ENCODE assay signal across 8 cellular contexts in the genomic region with DNA sequence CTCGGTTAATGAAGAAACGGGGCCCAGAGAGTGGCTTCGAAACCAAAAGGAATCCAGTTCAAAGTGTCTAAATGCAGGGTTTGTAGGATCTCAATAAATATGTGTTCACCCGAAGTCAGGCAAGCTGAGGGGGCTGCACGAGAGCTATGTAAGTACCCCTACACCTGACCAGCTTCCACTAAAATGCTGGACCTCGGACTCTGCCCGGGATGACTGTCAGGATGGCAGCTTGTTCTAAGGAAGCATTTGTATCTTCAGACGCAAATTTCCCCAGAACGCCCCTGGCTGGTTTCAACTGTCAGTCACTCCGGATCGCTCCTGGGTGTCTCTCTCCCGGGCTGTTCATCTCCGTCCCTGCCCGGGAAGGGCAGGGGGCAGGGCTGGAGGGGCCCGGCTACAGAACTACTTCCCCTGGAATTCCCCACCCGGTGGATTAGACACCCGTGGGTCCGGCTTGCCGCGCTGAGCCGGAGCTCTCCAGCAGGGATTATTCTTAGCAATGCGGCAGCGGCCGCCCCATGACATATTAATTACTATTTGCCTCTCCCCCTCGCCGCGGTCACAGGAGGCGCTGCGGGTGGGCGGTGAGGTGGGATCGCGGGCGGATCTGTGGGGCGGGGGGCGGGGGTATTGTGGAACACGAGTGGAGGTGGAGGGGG.
DNase-seq lines count a peak whose midpoint lies in the region; FAIRE-seq and TF ChIP-seq lines count a peak whose summit lies in the region.

No MANE protein-coding gene starts in this region.

- no peak for FAIRE-seq in H54 (lab: Jason Lieb, UNC)

- H3K27me3 ChIP-seq in esophagus (ENCODE audit: control insufficient read depth in 1 of 2, insufficient read depth in 2 of 2, low read length in 2 of 2) = no peaks in the 10 kb centered on the region

- TF ChIP-seq CTCF in AG09309 (IDR thresholded peaks at IDR 0.05; ENCODE audit: control insufficient read depth, insufficient read depth, low read depth, low read length, missing control alignments) = no peak
- TF ChIP-seq CTCF in nephron (IDR thresholded peaks at IDR 0.05; ENCODE audit: unreplicated experiment in 3 of 3) = no peak

- peak overlapping the region; percentile 91 to 96 for H3K27ac ChIP-seq in esophagus (ENCODE audit: low read depth in 2 of 2, low read length in 1 of 2)

- H3K4me3 Mint-ChIP-seq in nephron = peak overlapping the region; percentile 78 to 92 (median 80)

- peaks cover 0 to 2% of the 10 kb centered on the region in 2 donors for H3K4me1 ChIP-seq in esophagus (ENCODE audit: control insufficient read depth in 2 of 2, insufficient read depth in 2 of 2, low read length in 1 of 2)

- 3 to 4% methylated on average over 36 of the region's 36 CpGs for WGBS in esophagus, 2 donors

- H3K9me3 Mint-ChIP-seq in nephron = peaks cover 3% of the 10 kb centered on the region

- H3K27ac Mint-ChIP-seq in nephron = peak overlapping the region in 2 of 3 experiments; percentile 17 to 84

- H3K27me3 Mint-ChIP-seq in nephron (ENCODE audit: low read depth) = peaks cover 63% of the 10 kb centered on the region

- H3K9me3 ChIP-seq in esophagus (ENCODE audit: control insufficient read depth in 2 of 2, insufficient read depth in 1 of 2, low read depth in 1 of 2, low read length in 1 of 2) = no peaks in the 10 kb centered on the region

- H3K4me1 Mint-ChIP-seq in nephron = peaks cover 17% of the 10 kb centered on the region

- no peaks in the 10 kb centered on the region for H3K36me3 ChIP-seq in esophagus (ENCODE audit: control insufficient read depth in 2 of 2, insufficient read depth in 2 of 2, low read length in 1 of 2)

- no peak for TF ChIP-seq POLR2A in H54 (IDR thresholded peaks at IDR 0.05; ENCODE audit: low read depth, low read length)

- H3K36me3 Mint-ChIP-seq in nephron (ENCODE audit: low read depth) = peaks cover 10% of the 10 kb centered on the region

- DNase-seq in AG09309 (ENCODE audit: low read depth) = no peak
- DNase-seq in NCI-H146 treated with DMSO at 0.1 percent for 48 hours (lab: John Stamatoyannopoulos, UW; ENCODE audit: unreplicated experiment) = peak; percentile 60
- no peak for DNase-seq in iPS-NIHi11 (ENCODE audit: low spot score)
- no peak for DNase-seq in H4 (ENCODE audit: low spot score)
- no peak for DNase-seq in T-helper 9 cell
- no peak for DNase-seq in H54 (ENCODE audit: insufficient read length, low spot score)

- H3K4me3 ChIP-seq in AG09309 (ENCODE audit: control insufficient read depth, low read depth, low read length) (peak overlapping the region; percentile 22), esophagus (ENCODE audit: low read depth in 1 of 2, low read length in 2 of 2) (peak overlapping the region; percentile 77 to 81)
